In genomic region chr2:84832772-84833461, GRCh38 we compare ENCODE assay signal across 9 cellular contexts.
DNase-seq lines count a peak whose midpoint lies in the region; ATAC-seq and TF ChIP-seq lines count a peak whose summit lies in the region.
"Had no signal": no experiment of that assay in that cellular context is flagged by ENCODE, and none has a peak within 500 bp of the region (broad histone marks: within the 10 kb centered on the region; RNA-seq: fewer than 3 reads in every experiment).

No MANE protein-coding gene starts in this region.

- peaks cover 29 to 33% of the 10 kb centered on the region in 2 donors for H3K4me1 Mint-ChIP-seq in effector memory CD8-positive, alpha-beta T cell (ENCODE audit: low read depth in 2 of 2)

- DNase-seq in ELF-1 (ENCODE audit: low read depth, low spot score) (peak; percentile 50), Kasumi-1 (lab: John Stamatoyannopoulos, UW) (peak; percentile 80 to 82), substantia nigra (lab: John Stamatoyannopoulos, UW) (peak in 32 of 49 donors; percentile 3 to 67 (median 20)), NCI-H2196 (lab: John Stamatoyannopoulos, UW; ENCODE audit: unreplicated experiment) (no peak), HEK293T (ENCODE audit: extremely low spot score) (no peak)
- no peak for DNase-seq in effector memory CD8-positive, alpha-beta T cell
- DNase-seq in central memory CD4-positive, alpha-beta T cell = no peak

- peak overlapping the region; percentile 16 to 26 for H3K27ac Mint-ChIP-seq in effector memory CD8-positive, alpha-beta T cell

- CTCF ChIA-PET in HEK293T (lab: Yijun Ruan, JAX) = no interaction called here

- peak overlapping the region in 1 of 2 donors; percentile 5 for H3K4me3 Mint-ChIP-seq in effector memory CD8-positive, alpha-beta T cell

- no peaks in the 10 kb centered on the region for H3K27me3 Mint-ChIP-seq in effector memory CD8-positive, alpha-beta T cell

- POLR2A ChIA-PET in HEK293T (lab: Yijun Ruan, JAX) = no interaction called here

- peak; percentile 84 for ATAC-seq in GM21390 (IDR thresholded peaks at IDR 0.05; ENCODE audit: unreplicated experiment)
- ATAC-seq in effector memory CD8-positive, alpha-beta T cell (replicated peaks) = peak; percentile 41

- H3K9me3 Mint-ChIP-seq in effector memory CD8-positive, alpha-beta T cell = peaks cover 0 to 8% of the 10 kb centered on the region in 2 donors

- no peak overlapping the region for H3K27ac ChIP-seq in substantia nigra (ENCODE audit: low read depth, low read length, poor library complexity, severe bottlenecking)
- H3K27ac ChIP-seq: parathyroid adenoma had no signal

- no peaks in the 10 kb centered on the region for H3K36me3 Mint-ChIP-seq in effector memory CD8-positive, alpha-beta T cell (ENCODE audit: insufficient read depth)

TF ChIP-seq in HEK293T, 16 proteins besides CTCF, POLR2A, EP300 and RAD21:
- TF ChIP-seq FOXK2 (IDR thresholded peaks at IDR 0.05) (no peak), SP1 (IDR thresholded peaks at IDR 0.05) (no peak), FOXA1 (IDR thresholded peaks at IDR 0.05) (no peak), ZNF384 (IDR thresholded peaks at IDR 0.05) (no peak), CTBP1 (IDR thresholded peaks at IDR 0.05; ENCODE audit: borderline replicate concordance) (no peak), HDGF (IDR thresholded peaks at IDR 0.05; ENCODE audit: borderline replicate concordance) (no peak), ARNT (IDR thresholded peaks at IDR 0.05) (no peak), NFRKB (IDR thresholded peaks at IDR 0.05) (no peak), L3MBTL2 (conservative IDR thresholded peaks at IDR 0.05) (no peak), ELF4 (IDR thresholded peaks at IDR 0.05) (no peak), PKNOX1 (IDR thresholded peaks at IDR 0.05) (no peak), LEF1 (IDR thresholded peaks at IDR 0.05; ENCODE audit: borderline replicate concordance) (no peak), TARDBP (IDR thresholded peaks at IDR 0.05) (no peak), FOXM1 (IDR thresholded peaks at IDR 0.05; ENCODE audit: borderline replicate concordance) (no peak), SUZ12 (IDR thresholded peaks at IDR 0.05) (no peak), BHLHE40 (IDR thresholded peaks at IDR 0.05; ENCODE audit: borderline replicate concordance) (no peak)

Comparison
In these comparisons a context has a peak if more than half of its experiments do, and no peak if none do; other contexts are left out.
1. DNase-seq: peak in ELF-1 (single experiment), Kasumi-1 (2 of 2) and substantia nigra (32 of 49); none in effector memory CD8-positive, alpha-beta T cell (0 of 3), NCI-H2196 (single experiment), central memory CD4-positive, alpha-beta T cell (single experiment) and HEK293T (single experiment).